Comparison of ENCODE assay signal across 37 cellular contexts in genomic region chr20:43533060-43533459, GRCh38. TPM values are rescaled to one million over a fixed set of nuclear protein-coding genes. Genes with fewer than 3 reads are reported as not detected.
DNase-seq lines count a peak whose midpoint lies in the region; ATAC-seq and TF ChIP-seq lines count a peak whose summit lies in the region.
"Had no signal": no experiment of that assay in that cellular context is flagged by ENCODE, and none has a peak within 500 bp of the region (broad histone marks: within the 10 kb centered on the region; RNA-seq: fewer than 3 reads in every experiment).

No MANE protein-coding gene starts in this region.

- no peaks in the 10 kb centered on the region for H4K20me1 ChIP-seq in IMR-90 (ENCODE audit: insufficient read depth, low read length)

- H2BK5ac ChIP-seq in IMR-90 (ENCODE audit: low read depth, low read length, poor library complexity, severe bottlenecking), result no peak overlapping the region

- H3K27ac ChIP-seq in IMR-90 (ENCODE audit: insufficient read depth, low read length), result no peak overlapping the region
- no peak overlapping the region for H3K27ac ChIP-seq in CD8-positive, alpha-beta T cell (ENCODE audit: low read depth, low read length)
- H3K27ac ChIP-seq: brain microvascular endothelial cell, C4-2B, gastrocnemius medialis, left lung, stomach, tibial nerve had no signal

- no peak overlapping the region for H2BK15ac ChIP-seq in IMR-90 (ENCODE audit: low read depth, low read length)

- no peak overlapping the region for H3K4me3 ChIP-seq in IMR-90 (ENCODE audit: insufficient read depth, low read depth, low read length)
- no peak overlapping the region for H3K4me3 ChIP-seq in fibroblast of mammary gland (ENCODE audit: control insufficient read depth, low read depth, low read length)
- H3K4me3 ChIP-seq in CD8-positive, alpha-beta T cell (ENCODE audit: low read depth, low read length), result no peak overlapping the region
- H3K4me3 ChIP-seq: gastrocnemius medialis, GM23338, left lung, skin epidermis, stomach, tibial nerve had no signal

- H3K14ac ChIP-seq in IMR-90 (replicated peaks; ENCODE audit: low read depth, low read length), result no peak overlapping the region

- H2BK20ac ChIP-seq in IMR-90 (ENCODE audit: low read depth, low read length), result no peak overlapping the region

- no peaks in the 10 kb centered on the region; the same call in none of the 2 replicates for H3K9me1 ChIP-seq in IMR-90 (ENCODE audit: insufficient read depth, low read length)

- intact Hi-C loops in IMR-90 (cut with micrococcal nuclease), result no loop called here
- intact Hi-C loops in posterior vena cava (cut with DNase I), result loop anchor here (10.0 kb wide), 2 partner anchors 542 to 552 kb away; no protein-coding TSS in a partner anchor
- intact Hi-C loops in CD8-positive, alpha-beta T cell (cut with DNase I, micrococcal nuclease), result loop anchor here in 1 of 2 experiments (10.0 kb wide), 1 partner anchor 302 kb away; no protein-coding TSS in a partner anchor

- peaks cover 6% of the 10 kb centered on the region for H3K36me3 ChIP-seq in IMR-90 (ENCODE audit: control insufficient read depth, insufficient read depth, low read length)
- H3K36me3 ChIP-seq in CD8-positive, alpha-beta T cell (ENCODE audit: insufficient read depth, low read length), result no peaks in the 10 kb centered on the region
- H3K36me3 ChIP-seq: brain microvascular endothelial cell had no signal

- no peak overlapping the region for H3K18ac ChIP-seq in IMR-90 (ENCODE audit: low read depth, low read length)

- dilution Hi-C loops in IMR-90 (cut with HindIII; ENCODE audit: low sequenced_read_pairs, unreplicated experiment), result no loop called here

- CTCF ChIA-PET in IMR-90 (lab: Yijun Ruan, JAX), result no interaction called here
- CTCF ChIA-PET in CD8-positive, alpha-beta T cell (lab: Charles Lee), result interaction anchor here (0.7 to 2.0 kb wide), 3 partner anchors 13 to 84 kb away, joined by 3 to 5 read pairs (median 3); no protein-coding TSS in a partner anchor

- TF ChIP-seq POLR2A in IMR-90 (IDR thresholded peaks at IDR 0.05; ENCODE audit: low read depth, low read length), result no peak

- no peak overlapping the region for H3K27ac Mint-ChIP-seq in CD8-positive, alpha-beta T cell
- H3K27ac Mint-ChIP-seq: activated B cell treated with CpG ODN at 0.5 μM for 24 hours; activated CD8-positive, alpha-beta memory T cell treated with anti-CD3 and anti-CD28 coated beads, Interleukin-2, amount 10 ng/mL, durations not matched to agents 7 days and 5 days; activated T-cell treated with anti-CD3 and anti-CD28 coated beads, Interleukin-2, amount 50 U/mL, for 72 hours; GM23338; IgD-negative memory B cell; natural killer cell had no signal

- H3K23ac ChIP-seq in IMR-90 (ENCODE audit: low read depth, low read length), result no peak overlapping the region

- DNase-seq in Ammon's horn (ENCODE audit: low spot score), result peak; percentile 50
- DNase-seq in IMR-90, result peak; percentile 55
- DNase-seq in fibroblast of mammary gland (ENCODE audit: low read depth), result peak; percentile 66
- peak; percentile 19 for DNase-seq in posterior vena cava (ENCODE audit: low spot score)
- DNase-seq in EL, result no peak
- no peak for DNase-seq in T-helper 1 cell
- DNase-seq in CD8-positive, alpha-beta T cell, result no peak
- DNase-seq: ACHN; activated B cell treated with CpG ODN at 0.5 μM for 24 hours; activated CD4-positive, alpha-beta T cell treated with anti-CD3 and anti-CD28 coated beads, Interleukin-2, amount 50 U/mL, for 1 hour; activated CD8-positive, alpha-beta memory T cell treated with anti-CD3 and anti-CD28 coated beads, Interleukin-2, amount 10 ng/mL, durations not matched to agents 7 days and 5 days; activated naive CD4-positive, alpha-beta T cell; activated T-cell treated with anti-CD3 and anti-CD28 coated beads, Interleukin-2, amount 50 U/mL, for 72 hours; amniotic stem cell; brain microvascular endothelial cell; Calu3; DMS79 treated with DMSO at 0.1 percent for 48 hours; effector CD8-positive, alpha-beta T cell; erythroblast; gastrocnemius medialis; hypothalamus; immature natural killer cell; left lung; mesenchymal stem cell; natural killer cell; NCI-H1105 treated with DMSO at 0.1 percent for 48 hours; NCI-H2029; NCI-H524 treated with DMSO at 0.1 percent for 48 hours; occipital lobe; PC-3; SHP77; stomach had no signal

- no peak overlapping the region for H4K8ac ChIP-seq in IMR-90 (ENCODE audit: low read depth in 2 of 2, low read length in 2 of 2)

- BruUV-seq in IMR-90 (replicated peaks; lab: Mats Ljungman, UMichigan), result no TSS peak

- TF ChIP-seq CTCF in IMR-90 (conservative IDR thresholded peaks at IDR 0.05; ENCODE audit: low read depth, low read length) (no peak), fibroblast of mammary gland (conservative IDR thresholded peaks at IDR 0.05; ENCODE audit: control insufficient read depth, insufficient read depth, low read depth, low read length) (no peak)
- no peak for TF ChIP-seq CTCF in CD8-positive, alpha-beta T cell (IDR thresholded peaks at IDR 0.05)

- no peak overlapping the region for H3K4ac ChIP-seq in IMR-90 (ENCODE audit: low read depth, low read length)

- no peak overlapping the region for H2AFZ ChIP-seq in IMR-90 (replicated peaks; ENCODE audit: low read length, poor library complexity)
- H2AFZ ChIP-seq: GM23338 had no signal

- POLR2A ChIA-PET in IMR-90 (lab: Charles Lee; ENCODE audit: unreplicated experiment), result no interaction called here
- POLR2A ChIA-PET in CD8-positive, alpha-beta T cell (lab: Charles Lee), result no interaction called here

- in situ Hi-C loops in IMR-90 (cut with MboI; ENCODE audit: low sequenced_read_pairs), result loop anchor here (10.0 kb wide), 1 partner anchor 162 kb away; no protein-coding TSS in a partner anchor

- ATAC-seq in IMR-90 (ENCODE audit: low read depth), result peak; percentile 55
- ATAC-seq in CD8-positive, alpha-beta T cell, result no peak
- ATAC-seq: activated CD8-positive, alpha-beta memory T cell treated with anti-CD3 and anti-CD28 coated beads, Interleukin-2, amount 10 ng/mL, durations not matched to agents 7 days and 5 days; activated T-cell treated with anti-CD3 and anti-CD28 coated beads, Interleukin-2, amount 50 U/mL, for 72 hours; gastrocnemius medialis; GM23338; left lung; natural killer cell; PC-3 had no signal

- no peak overlapping the region for H3K56ac ChIP-seq in IMR-90 (ENCODE audit: extremely low read depth, insufficient read depth, low read length)

- H3K4me1 ChIP-seq in IMR-90 (ENCODE audit: control insufficient read depth, insufficient read depth, low read length), result peaks cover 3% of the 10 kb centered on the region; the same call in 1 of the 2 replicates
- no peaks in the 10 kb centered on the region for H3K4me1 ChIP-seq in CD8-positive, alpha-beta T cell (ENCODE audit: insufficient read depth, low read length)
- H3K4me1 ChIP-seq: gastrocnemius medialis, tibial nerve had no signal

- peaks cover 1% of the 10 kb centered on the region for H3K27me3 Mint-ChIP-seq in CD8-positive, alpha-beta T cell (ENCODE audit: low read depth)
- H3K27me3 Mint-ChIP-seq: activated B cell treated with CpG ODN at 0.5 μM for 24 hours; activated CD8-positive, alpha-beta memory T cell treated with anti-CD3 and anti-CD28 coated beads, Interleukin-2, amount 10 ng/mL, durations not matched to agents 7 days and 5 days; IgD-negative memory B cell had no signal

- no peaks in the 10 kb centered on the region for H3K9me3 ChIP-seq in IMR-90 (ENCODE audit: control insufficient read depth, insufficient read depth, low read length)
- H3K9me3 ChIP-seq in CD8-positive, alpha-beta T cell (ENCODE audit: low read length), result no peaks in the 10 kb centered on the region
- H3K9me3 ChIP-seq: gastrocnemius medialis, left lung, stomach, tibial nerve had no signal

- no peak for TF ChIP-seq RAD21 in IMR-90 (IDR thresholded peaks at IDR 0.05; ENCODE audit: low read length)

- no peaks in the 10 kb centered on the region for H3K79me1 ChIP-seq in IMR-90 (ENCODE audit: low read depth in 1 of 2, low read length in 2 of 2)

- H3K9ac ChIP-seq in IMR-90 (ENCODE audit: low read depth, low read length), result no peak overlapping the region

- no peaks in the 10 kb centered on the region for H3K9me3 Mint-ChIP-seq in CD8-positive, alpha-beta T cell
- H3K9me3 Mint-ChIP-seq: activated B cell treated with CpG ODN at 0.5 μM for 24 hours; activated T-cell treated with anti-CD3 and anti-CD28 coated beads, Interleukin-2, amount 50 U/mL, for 72 hours; GM23338; immature natural killer cell; natural killer cell had no signal

- no peak overlapping the region for H4K5ac ChIP-seq in IMR-90 (ENCODE audit: low read depth, low read length)

- H2AK9ac ChIP-seq in IMR-90 (replicated peaks; ENCODE audit: low read depth, low read length, poor library complexity), result no peak overlapping the region

- H3K4me3 Mint-ChIP-seq in CD8-positive, alpha-beta T cell, result no peak overlapping the region
- H3K4me3 Mint-ChIP-seq: activated B cell treated with CpG ODN at 0.5 μM for 24 hours; activated CD8-positive, alpha-beta memory T cell treated with anti-CD3 and anti-CD28 coated beads, Interleukin-2, amount 10 ng/mL, durations not matched to agents 7 days and 5 days; activated T-cell treated with anti-CD3 and anti-CD28 coated beads, Interleukin-2, amount 50 U/mL, for 72 hours; GM23338; IgD-negative memory B cell; immature natural killer cell; natural killer cell had no signal

- no peak overlapping the region for H2BK120ac ChIP-seq in IMR-90 (ENCODE audit: low read depth, low read length)

- H3K27me3 ChIP-seq in IMR-90 (ENCODE audit: control insufficient read depth, insufficient read depth, low read length), result peaks cover 4% of the 10 kb centered on the region; the same call in 1 of the 2 replicates
- no peaks in the 10 kb centered on the region for H3K27me3 ChIP-seq in CD8-positive, alpha-beta T cell (ENCODE audit: insufficient read depth, low read length)
- H3K27me3 ChIP-seq: brain microvascular endothelial cell, gastrocnemius medialis, left lung, stomach, tibial nerve had no signal

- no peak overlapping the region for H2AK5ac ChIP-seq in IMR-90 (ENCODE audit: low read depth, low read length)

- H4K91ac ChIP-seq in IMR-90 (ENCODE audit: insufficient read depth, low read depth, low read length), result no peak overlapping the region

- no peaks in the 10 kb centered on the region for H3K4me1 Mint-ChIP-seq in CD8-positive, alpha-beta T cell (ENCODE audit: low read depth)
- H3K4me1 Mint-ChIP-seq: activated B cell treated with CpG ODN at 0.5 μM for 24 hours; activated CD8-positive, alpha-beta memory T cell treated with anti-CD3 and anti-CD28 coated beads, Interleukin-2, amount 10 ng/mL, durations not matched to agents 7 days and 5 days; GM23338; IgD-negative memory B cell; natural killer cell had no signal

- H3K4me2 ChIP-seq in IMR-90 (ENCODE audit: low read depth, low read length), result no peak overlapping the region
- H3K4me2 ChIP-seq: GM23338 had no signal

- H3K36me3 Mint-ChIP-seq in CD8-positive, alpha-beta T cell, result peaks cover 20% of the 10 kb centered on the region
- H3K36me3 Mint-ChIP-seq: activated CD8-positive, alpha-beta memory T cell treated with anti-CD3 and anti-CD28 coated beads, Interleukin-2, amount 10 ng/mL, durations not matched to agents 7 days and 5 days; natural killer cell had no signal

RNA-seq across cellular contexts. Expression of gene L3MBTL1, which starts 25.6 kb away (rescaled TPM):
- total RNA-seq in IMR-90 (2012; rRNA removed) (1.7 and 2.2 TPM in 2 replicates), posterior vena cava (1 to 10 TPM; 6.7 to 7.1 TPM)
- polyA plus RNA-seq in IMR-90 (2012; rRNA removed), result 4.3 and 4.5 TPM in 2 replicates
- 1.1 TPM in 2 replicates for polyA plus RNA-seq in IMR-90 (2012; cell fraction: cytosol; rRNA removed)
- polyA plus RNA-seq in IMR-90 (2012; cell fraction: nucleus; rRNA removed; ENCODE audit: low replicate concordance), result 38.8 and 40.5 TPM in 2 replicates
- total RNA-seq in CD8-positive, alpha-beta T cell, result 10 to 100 TPM; 11.8 to 12.8 TPM

RNA-seq across cellular contexts. Expression of gene SGK2, which starts 25.8 kb away (rescaled TPM):
- total RNA-seq in IMR-90 (2012; rRNA removed) (under 0.01 TPM in 1 of 2 replicates, not detected in the other), posterior vena cava (1 to 10 TPM in 1 of 2 donors, under 1 TPM in 1; 0.76 to 1.3 TPM)
- 0.10 TPM in 1 of 2 replicates, not detected in the other for polyA plus RNA-seq in IMR-90 (2012; rRNA removed)
- polyA plus RNA-seq in IMR-90 (2012; cell fraction: cytosol; rRNA removed), result not detected in 2 replicates
- polyA plus RNA-seq in IMR-90 (2012; cell fraction: nucleus; rRNA removed; ENCODE audit: low replicate concordance), result 1.4 and 2.0 TPM in 2 replicates
- under 1 TPM; 0.47 to 0.76 TPM for total RNA-seq in CD8-positive, alpha-beta T cell
- total RNA-seq: occipital lobe had no signal
- polyA plus RNA-seq: GM23338, IgD-negative memory B cell, immature natural killer cell had no signal

RNA-seq across cellular contexts. Expression of gene IFT52, which starts 57.7 kb away (rescaled TPM):
- total RNA-seq in IMR-90 (2012; rRNA removed) (55.6 and 60.8 TPM in 2 replicates), posterior vena cava (10 to 100 TPM; 26.7 to 30.1 TPM)
- 29.7 and 31.2 TPM in 2 replicates for polyA plus RNA-seq in IMR-90 (2012; rRNA removed)
- polyA plus RNA-seq in IMR-90 (2012; cell fraction: cytosol; rRNA removed), result 13.8 and 27.8 TPM in 2 replicates
- 4.8 and 15.4 TPM in 2 replicates for polyA plus RNA-seq in IMR-90 (2012; cell fraction: nucleus; rRNA removed; ENCODE audit: low replicate concordance)
- total RNA-seq in CD8-positive, alpha-beta T cell, result 10 to 100 TPM; 11.5 to 14.1 TPM

Comparison
In these comparisons a context has a peak if more than half of its experiments do, and no peak if none do; other contexts are left out.
1. DNase-seq: peak in Ammon's horn (single experiment), IMR-90 (single experiment), fibroblast of mammary gland (single experiment) and posterior vena cava (single experiment); none in EL (single experiment), T-helper 1 cell (0 of 5) and CD8-positive, alpha-beta T cell (0 of 7).